33 cellular contexts compared by ENCODE assay signal in genomic region chr4:58617226-58617625, GRCh38.
"Had no signal": no experiment of that assay in that cellular context is flagged by ENCODE, and none has a peak within 500 bp of the region (broad histone marks: within the 10 kb centered on the region; RNA-seq: fewer than 3 reads in every experiment).

No MANE protein-coding gene starts in this region.

- ATAC-seq: activated naive CD4-positive, alpha-beta T cell treated with anti-CD3 and anti-CD28 coated beads, Interleukin-2, amount 50 U/mL, for 72 hours; activated naive CD8-positive, alpha-beta T cell treated with anti-CD3 and anti-CD28 coated beads, Interleukin-2, amount 50 U/mL, for 24 hours; activated T-cell treated with anti-CD3 and anti-CD28 coated beads, Interleukin-2, amount 50 U/mL, for 4 hours; activated T-cell treated with anti-CD3 and anti-CD28 coated beads, Interleukin-2, amount 50 U/mL, for 72 hours; activated T-helper 17 cell treated with anti-CD3 and anti-CD28 coated beads, Interleukin-2, amount 50 U/mL, for 72 hours; body of pancreas had no signal

- H3K27ac ChIP-seq: adrenal gland, ascending aorta, body of pancreas, brain microvascular endothelial cell, breast epithelium, cardiac muscle cell had no signal

- FAIRE-seq: astrocyte, bronchial epithelial cell had no signal

- H3K36me3 ChIP-seq: adrenal gland, ascending aorta, brain microvascular endothelial cell, breast epithelium, cardiac muscle cell had no signal

- DNase-seq: activated effector memory CD4-positive, alpha-beta T cell treated with anti-CD3 and anti-CD28 coated beads, Interleukin-2, amount 50 U/mL, for 16 hours; activated effector memory CD4-positive, alpha-beta T cell treated with Interleukin-2 at 50 U/mL for 16 hours; activated gamma-delta T cell; activated gamma-delta T cell treated with Interleukin-2 at 50 U/mL for 16 hours; activated naive CD4-positive, alpha-beta T cell; activated naive CD4-positive, alpha-beta T cell treated with anti-CD3 and anti-CD28 coated beads for 36 hours; activated naive CD4-positive, alpha-beta T cell treated with anti-CD3 and anti-CD28 coated beads, Interleukin-2, amount 10 ng/mL, durations not matched to agents 7 days and 5 days; activated naive CD4-positive, alpha-beta T cell treated with anti-CD3 and anti-CD28 coated beads, Interleukin-2, amount 50 U/mL, for 16 hours; activated naive CD4-positive, alpha-beta T cell treated with Interleukin-2 at 50 U/mL for 16 hours; activated naive CD8-positive, alpha-beta T cell treated with anti-CD3 and anti-CD28 coated beads for 36 hours; activated naive CD8-positive, alpha-beta T cell treated with anti-CD3 and anti-CD28 coated beads, Interleukin-2, amount 10 ng/mL, durations not matched to agents 7 days and 5 days; activated naive CD8-positive, alpha-beta T cell treated with anti-CD3 and anti-CD28 coated beads, Interleukin-2, amount 50 U/mL, for 24 hours; activated T-cell treated with anti-CD3 and anti-CD28 coated beads, Interleukin-2, amount 50 U/mL, for 24 hours; activated T-cell treated with anti-CD3 and anti-CD28 coated beads, Interleukin-2, amount 50 U/mL, for 4 hours; activated T-cell treated with anti-CD3 and anti-CD28 coated beads, Interleukin-2, amount 50 U/mL, for 48 hours; activated T-cell treated with anti-CD3 and anti-CD28 coated beads, Interleukin-2, amount 50 U/mL, for 72 hours; adrenal gland; amniotic stem cell; amygdala; anterior cingulate cortex; aorta; body of pancreas; brain microvascular endothelial cell; caudate nucleus; central memory CD4-positive, alpha-beta T cell; cerebellar nuclear complex had no signal

- H3K27me3 ChIP-seq: adrenal gland, ascending aorta, body of pancreas, brain microvascular endothelial cell, breast epithelium, cardiac muscle cell had no signal

- H3K4me1 ChIP-seq: adrenal gland, ascending aorta, body of pancreas, breast epithelium had no signal

- H3K9me3 ChIP-seq: adrenal gland, ascending aorta, body of pancreas had no signal

- H3K4me3 ChIP-seq: adrenal gland, ascending aorta, body of pancreas, breast epithelium, cardiac muscle cell had no signal
